8 cellular contexts compared by ENCODE assay signal in genomic region chr18:44708451-44709083, GRCh38. TPM values are rescaled to one million over a fixed set of nuclear protein-coding genes. Genes with fewer than 3 reads are reported as not detected.
DNase-seq lines count a peak whose midpoint lies in the region; ATAC-seq and TF ChIP-seq lines count a peak whose summit lies in the region.
"Had no signal": no experiment of that assay in that cellular context is flagged by ENCODE, and none has a peak within 500 bp of the region (broad histone marks: within the 10 kb centered on the region; RNA-seq: fewer than 3 reads in every experiment).

No MANE protein-coding gene starts in this region.

- no peak overlapping the region for H3K4me2 ChIP-seq in parathyroid adenoma (ENCODE audit: low read length)

- H3K4me3 ChIP-seq in ascending aorta (peak overlapping the region in 1 of 2 donors; percentile 35), gastroesophageal sphincter (no peak overlapping the region), parathyroid adenoma (ENCODE audit: low read depth, low read length) (no peak overlapping the region), uterus (peak overlapping the region in 1 of 2 donors; percentile 8)

- H3K27me3 ChIP-seq in ascending aorta (no peaks in the 10 kb centered on the region), gastroesophageal sphincter (no peaks in the 10 kb centered on the region), parathyroid adenoma (ENCODE audit: control insufficient read depth, insufficient read depth, low read length) (no peaks in the 10 kb centered on the region), uterus (no peaks in the 10 kb centered on the region)

- TF ChIP-seq CTCF in ascending aorta (IDR thresholded peaks at IDR 0.05) (no peak), gastroesophageal sphincter (IDR thresholded peaks at IDR 0.05) (no peak), parathyroid adenoma (IDR thresholded peaks at IDR 0.05) (no peak), uterus (IDR thresholded peaks at IDR 0.05) (no peak)

- TF ChIP-seq EP300 in gastroesophageal sphincter (IDR thresholded peaks at IDR 0.05): no peak

- H2AFZ ChIP-seq in parathyroid adenoma: no peak overlapping the region

- DNase-seq in ascending aorta (ENCODE audit: low spot score in 2 of 2): peak in 1 of 2 donors; percentile 65
- DNase-seq in uterus: peak; percentile 49 to 63
- no peak for DNase-seq in GDM1 (lab: John Stamatoyannopoulos, UW)
- DNase-seq: natural killer cell had no signal

- no peaks in the 10 kb centered on the region for H3K9me3 ChIP-seq in ascending aorta
- H3K9me3 ChIP-seq in gastroesophageal sphincter: no peaks in the 10 kb centered on the region
- H3K9me3 ChIP-seq in parathyroid adenoma (ENCODE audit: control insufficient read depth, low read length): no peaks in the 10 kb centered on the region
- no peaks in the 10 kb centered on the region for H3K9me3 ChIP-seq in uterus

- H3K27ac ChIP-seq in ascending aorta (peak overlapping the region; percentile 76 to 81), gastroesophageal sphincter (peak overlapping the region; percentile 73 to 82 (median 77)), parathyroid adenoma (peak overlapping the region; percentile 45), uterus (peak overlapping the region; percentile 85 to 91)

- peaks cover 22% of the 10 kb centered on the region for H3K79me2 ChIP-seq in parathyroid adenoma

- TF ChIP-seq POLR2A in gastroesophageal sphincter (IDR thresholded peaks at IDR 0.05) (no peak), uterus (IDR thresholded peaks at IDR 0.05) (no peak)

- no peak overlapping the region for H3K9ac ChIP-seq in parathyroid adenoma

- ATAC-seq in gastroesophageal sphincter: peak; percentile 73
- no peak for ATAC-seq in GM18511 (IDR thresholded peaks at IDR 0.05; ENCODE audit: unreplicated experiment)
- no peak for ATAC-seq in GM21825 (IDR thresholded peaks at IDR 0.05; ENCODE audit: unreplicated experiment)
- ATAC-seq: natural killer cell had no signal

- intact Hi-C loops in ascending aorta (cut with DNase I): no loop called here
- intact Hi-C loops in uterus (cut with DNase I; ENCODE audit: low total_unique reads): no loop called here

- H3K36me3 ChIP-seq in ascending aorta (peaks cover 0 to 4% of the 10 kb centered on the region in 2 donors), gastroesophageal sphincter (peaks cover 0 to 6% of the 10 kb centered on the region in 2 donors), parathyroid adenoma (ENCODE audit: control insufficient read depth, insufficient read depth, low read length) (no peaks in the 10 kb centered on the region), uterus (no peaks in the 10 kb centered on the region)

- WGBS in gastroesophageal sphincter (ENCODE audit: low coverage in 1 of 2), 2 donors: 21 to 29% methylated on average over 7 to 9 of the region's 9 CpGs

- H3K4me1 ChIP-seq in ascending aorta (peaks cover 4 to 12% of the 10 kb centered on the region in 2 donors), gastroesophageal sphincter (peaks cover 22 to 86% (median 29%) of the 10 kb centered on the region in 3 donors), parathyroid adenoma (peaks cover 23% of the 10 kb centered on the region), uterus (peaks cover 0 to 6% of the 10 kb centered on the region in 2 donors)

RNA-seq across cellular contexts. Expression of gene SETBP1, which starts 27.9 kb away (rescaled TPM):
- total RNA-seq in ascending aorta (23.5 TPM), gastroesophageal sphincter (10 to 100 TPM; 42.5 to 87.6 (median 67.8) TPM), uterus (10 to 100 TPM; 16.8 to 74.0 (median 36.9) TPM)
